In genomic region chr16:24077989-24078388, GRCh38 we compare ENCODE assay signal across 24 cellular contexts.
"Had no signal": no experiment of that assay in that cellular context is flagged by ENCODE, and none has a peak within 500 bp of the region (broad histone marks: within the 10 kb centered on the region; RNA-seq: fewer than 3 reads in every experiment).

No MANE protein-coding gene starts in this region.

- H3K27ac Mint-ChIP-seq: activated CD4-positive, alpha-beta memory T cell treated with anti-CD3 and anti-CD28 coated beads for 36 hours; activated CD4-positive, alpha-beta T cell treated with anti-CD3 and anti-CD28 coated beads, Interleukin-2, amount 10 ng/mL, durations not matched to agents 24 days and 14 days; activated T-helper 17 cell treated with anti-CD3 and anti-CD28 coated beads, Interleukin-2, amount 50 U/mL, for 72 hours; progenitor cell of endocrine pancreas; T-helper 17 cell had no signal

- H3K27me3 Mint-ChIP-seq: activated CD4-positive, alpha-beta memory T cell treated with anti-CD3 and anti-CD28 coated beads for 36 hours; activated CD4-positive, alpha-beta T cell treated with anti-CD3 and anti-CD28 coated beads, Interleukin-2, amount 10 ng/mL, durations not matched to agents 24 days and 14 days; activated T-helper 17 cell treated with anti-CD3 and anti-CD28 coated beads, Interleukin-2, amount 50 U/mL, for 72 hours; T-helper 17 cell had no signal

- DNase-seq: activated CD4-positive, alpha-beta memory T cell treated with anti-CD3 and anti-CD28 coated beads for 36 hours; activated CD4-positive, alpha-beta T cell treated with anti-CD3 and anti-CD28 coated beads, Interleukin-2, amount 10 ng/mL, durations not matched to agents 24 days and 14 days; activated CD4-positive, CD25-positive, alpha-beta regulatory T cell treated with anti-CD3 and anti-CD28 coated beads, Interleukin-2, amount 50 U/mL, for 72 hours; activated CD8-positive, alpha-beta memory T cell treated with anti-CD3 and anti-CD28 coated beads, Interleukin-2, amount 50 U/mL, for 48 hours; activated gamma-delta T cell treated with Interleukin-2 at 50 U/mL for 16 hours; activated naive CD4-positive, alpha-beta T cell treated with anti-CD3 and anti-CD28 coated beads, Interleukin-2, amount 50 U/mL, for 16 hours; activated T-cell treated with anti-CD3 and anti-CD28 coated beads, Interleukin-2, amount 50 U/mL, for 4 hours; amniotic stem cell; central memory CD4-positive, alpha-beta T cell; dermis blood vessel endothelial cell; effector memory CD4-positive, alpha-beta T cell; erythroblast; hippocampal formation; left cardiac atrium; midbrain; natural killer cell; right lobe of liver; stimulated activated CD4-positive, alpha-beta T cell treated with anti-CD3 and anti-CD28 coated beads, Interleukin-2, amount 100 ng/mL, for 48 hours; stimulated activated naive CD8-positive, alpha-beta T cell treated with anti-CD3 and anti-CD28 coated beads, Interleukin-15, Interleukin-2, amounts not matched to agents 100 U/mL and 50 U/mL, for 24 hours; T-helper 17 cell; upper lobe of right lung had no signal

- H3K4me3 ChIP-seq: gastroesophageal sphincter, right lobe of liver, upper lobe of right lung had no signal

- H3K36me3 Mint-ChIP-seq: activated CD4-positive, alpha-beta memory T cell treated with anti-CD3 and anti-CD28 coated beads for 36 hours; natural killer cell had no signal

- H3K36me3 ChIP-seq: gastroesophageal sphincter, right lobe of liver, upper lobe of right lung had no signal

- H3K9me3 Mint-ChIP-seq: activated CD4-positive, alpha-beta memory T cell treated with anti-CD3 and anti-CD28 coated beads for 36 hours; activated CD4-positive, alpha-beta T cell treated with anti-CD3 and anti-CD28 coated beads, Interleukin-2, amount 10 ng/mL, durations not matched to agents 24 days and 14 days; activated T-cell treated with anti-CD3 and anti-CD28 coated beads, Interleukin-2, amount 50 U/mL, for 4 hours; activated T-helper 17 cell treated with anti-CD3 and anti-CD28 coated beads, Interleukin-2, amount 50 U/mL, for 72 hours; natural killer cell had no signal

- H3K9me3 ChIP-seq: gastroesophageal sphincter, right lobe of liver, upper lobe of right lung had no signal

- H3K27me3 ChIP-seq: right lobe of liver, upper lobe of right lung had no signal

- H3K27ac ChIP-seq: gastroesophageal sphincter, right lobe of liver, upper lobe of right lung had no signal

- ATAC-seq: activated T-cell treated with anti-CD3 and anti-CD28 coated beads, Interleukin-2, amount 50 U/mL, for 4 hours; activated T-helper 17 cell treated with anti-CD3 and anti-CD28 coated beads, Interleukin-2, amount 50 U/mL, for 72 hours; gastroesophageal sphincter; left cardiac atrium; natural killer cell; right lobe of liver; stimulated activated naive CD8-positive, alpha-beta T cell treated with anti-CD3 and anti-CD28 coated beads, Interleukin-15, Interleukin-2, amounts not matched to agents 100 U/mL and 50 U/mL, for 24 hours; T-helper 17 cell; upper lobe of right lung had no signal

- H3K4me1 ChIP-seq: gastroesophageal sphincter, right lobe of liver, upper lobe of right lung had no signal

- H3K4me3 Mint-ChIP-seq: activated CD4-positive, alpha-beta memory T cell treated with anti-CD3 and anti-CD28 coated beads for 36 hours; activated CD4-positive, alpha-beta T cell treated with anti-CD3 and anti-CD28 coated beads, Interleukin-2, amount 10 ng/mL, durations not matched to agents 24 days and 14 days; activated T-cell treated with anti-CD3 and anti-CD28 coated beads, Interleukin-2, amount 50 U/mL, for 4 hours; activated T-helper 17 cell treated with anti-CD3 and anti-CD28 coated beads, Interleukin-2, amount 50 U/mL, for 72 hours; natural killer cell; T-helper 17 cell had no signal
